ENCODE assay signal across 18 cellular contexts in the genomic region with DNA sequence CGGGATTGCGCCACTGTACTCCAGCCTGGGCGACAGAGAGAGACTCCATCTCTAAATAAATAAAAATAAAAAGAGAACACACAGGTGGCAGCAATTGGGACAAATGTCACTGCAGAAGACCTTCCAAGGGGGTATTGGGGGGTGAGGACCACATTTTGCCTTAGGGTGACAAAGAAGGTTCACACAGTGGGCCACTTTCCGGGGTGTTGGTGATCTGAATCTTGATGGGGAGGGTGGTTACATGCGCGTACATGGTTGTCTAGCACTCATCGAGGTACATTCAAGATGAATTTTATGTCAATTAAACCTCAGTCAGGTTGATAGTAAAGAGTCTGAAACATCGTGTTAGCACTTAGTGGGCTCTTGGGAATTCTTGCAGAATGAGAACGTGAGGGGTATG. TPM values are rescaled to one million over a fixed set of nuclear protein-coding genes. Genes with fewer than 3 reads are reported as not detected.
DNase-seq lines count a peak whose midpoint lies in the region; ATAC-seq and TF ChIP-seq lines count a peak whose summit lies in the region.
"Had no signal": no experiment of that assay in that cellular context is flagged by ENCODE, and none has a peak within 500 bp of the region (broad histone marks: within the 10 kb centered on the region; RNA-seq: fewer than 3 reads in every experiment).

No MANE protein-coding gene starts in this region.

- H3K9me3 Mint-ChIP-seq in CD14-positive monocyte (peaks cover 0 to 30% (median 11%) of the 10 kb centered on the region in 7 donors), naive B cell (peaks cover 0 to 2% (median 0%) of the 10 kb centered on the region in 7 donors)
- H3K9me3 Mint-ChIP-seq in activated T-helper 17 cell treated with anti-CD3 and anti-CD28 coated beads, Interleukin-2, amount 50 U/mL, for 72 hours: no peaks in the 10 kb centered on the region

- H3K27me3 Mint-ChIP-seq in CD14-positive monocyte (ENCODE audit: low read depth in 3 of 3): peaks cover 0 to 13% (median 0%) of the 10 kb centered on the region in 3 donors
- no peaks in the 10 kb centered on the region for H3K27me3 Mint-ChIP-seq in activated T-helper 17 cell treated with anti-CD3 and anti-CD28 coated beads, Interleukin-2, amount 50 U/mL, for 72 hours
- no peaks in the 10 kb centered on the region for H3K27me3 Mint-ChIP-seq in naive B cell

- H3K27ac Mint-ChIP-seq in CD14-positive monocyte (peak overlapping the region; percentile 94 to 99 (median 98)), naive B cell (peak overlapping the region; percentile 88 to 99 (median 99))
- H3K27ac Mint-ChIP-seq in activated T-helper 17 cell treated with anti-CD3 and anti-CD28 coated beads, Interleukin-2, amount 50 U/mL, for 72 hours: peak overlapping the region; percentile 97

- peaks cover 68% of the 10 kb centered on the region for H3K4me1 Mint-ChIP-seq in CD14-positive monocyte
- peaks cover 20% of the 10 kb centered on the region for H3K4me1 Mint-ChIP-seq in activated T-helper 17 cell treated with anti-CD3 and anti-CD28 coated beads, Interleukin-2, amount 50 U/mL, for 72 hours
- peaks cover 60 to 87% (median 73%) of the 10 kb centered on the region in 3 donors for H3K4me1 Mint-ChIP-seq in naive B cell

- DNase-seq in CD14-positive monocyte (ENCODE audit: low spot score) (no peak), naive B cell (no peak), NCI-H510A treated with DMSO at 0.1 percent for 48 hours (lab: John Stamatoyannopoulos, UW) (no peak), COLO829 (ENCODE audit: low spot score) (no peak)
- DNase-seq in stimulated activated CD4-positive, alpha-beta T cell treated with anti-CD3 and anti-CD28 coated beads, Interleukin-4, amount 100 ng/mL, for 4 hours: no peak
- DNase-seq: activated CD4-positive, alpha-beta T cell treated with anti-CD3 and anti-CD28 coated beads for 4 hours; C1 segment of cervical spinal cord; GOT3; heart left ventricle; NCI-H1417; NCI-H345; psoas muscle had no signal

- TF ChIP-seq CTCF in CD14-positive monocyte (IDR thresholded peaks at IDR 0.05) (no peak), GM12875 (IDR thresholded peaks at IDR 0.05; ENCODE audit: borderline replicate concordance, insufficient read depth, low read depth, low read length) (no peak)

- H3K4me3 ChIP-seq in GM12875 (ENCODE audit: low read depth, low read length): peak overlapping the region; percentile 40
- H3K4me3 ChIP-seq: heart left ventricle, psoas muscle had no signal

- intact Hi-C loops in CD14-positive monocyte (cut with micrococcal nuclease): loop anchor here (5.0 to 10.0 kb wide), 3 partner anchors 50 to 540 kb away; no protein-coding TSS in a partner anchor

- no peak for ATAC-seq in activated T-helper 17 cell treated with anti-CD3 and anti-CD28 coated beads, Interleukin-2, amount 50 U/mL, for 72 hours (replicated peaks)
- ATAC-seq in naive B cell (ENCODE audit: low read depth in 2 of 2) (no peak), HG02938 (IDR thresholded peaks at IDR 0.05; ENCODE audit: unreplicated experiment) (no peak)
- ATAC-seq: heart left ventricle, psoas muscle had no signal

- H3K4me3 Mint-ChIP-seq in CD14-positive monocyte (peak overlapping the region; percentile 69 to 71), naive B cell (peak overlapping the region in 7 of 8 donors; percentile 66 to 94 (median 85))
- peak overlapping the region; percentile 97 for H3K4me3 Mint-ChIP-seq in activated T-helper 17 cell treated with anti-CD3 and anti-CD28 coated beads, Interleukin-2, amount 50 U/mL, for 72 hours

- H3K36me3 Mint-ChIP-seq in CD14-positive monocyte (no peaks in the 10 kb centered on the region), naive B cell (no peaks in the 10 kb centered on the region)
- peaks cover 31% of the 10 kb centered on the region for H3K36me3 Mint-ChIP-seq in activated T-helper 17 cell treated with anti-CD3 and anti-CD28 coated beads, Interleukin-2, amount 50 U/mL, for 72 hours (ENCODE audit: low read depth)

RNA-seq across cellular contexts. Expression of a gene that starts 20.5 kb away (rescaled TPM):
- polyA plus RNA-seq in CD14-positive monocyte: over 10,000 TPM; 27,127 to 31,074 TPM
- total RNA-seq in activated T-helper 17 cell treated with anti-CD3 and anti-CD28 coated beads, Interleukin-2, amount 50 U/mL, for 72 hours: 1,000 to 10,000 TPM; 6,631 to 7,873 TPM
- polyA plus RNA-seq in naive B cell (ENCODE audit: low read depth in 6 of 6): over 10,000 TPM; 18,491 to 24,142 (median 22,031) TPM

RNA-seq across cellular contexts. Expression of a gene that starts 48.0 kb away (rescaled TPM):
- 10 to 100 TPM; 48.5 to 61.9 TPM for polyA plus RNA-seq in CD14-positive monocyte
- not detected for total RNA-seq in activated T-helper 17 cell treated with anti-CD3 and anti-CD28 coated beads, Interleukin-2, amount 50 U/mL, for 72 hours
- under 1 TPM in 5 of 6 donors, not detected in 1; 0.07 to 0.13 (median 0.12) TPM for polyA plus RNA-seq in naive B cell (ENCODE audit: low read depth in 6 of 6)
- total RNA-seq: epithelial cell of proximal tubule, G401, kidney epithelial cell had no signal

Comparison
In these comparisons a context has a peak if more than half of its experiments do, and no peak if none do; other contexts are left out.
1. RNA of a gene that starts 48.0 kb away (polyA plus RNA-seq): 48.5 to 61.9 TPM in CD14-positive monocyte; 0.07 to 0.13 TPM in naive B cell; every median in the first group is over 10 times any median in the second.
2. Peak in every context shown above with its lines, with median percentiles within 50 percentile points of each other: H3K27ac Mint-ChIP-seq and H3K4me3 Mint-ChIP-seq.